Comparison of ENCODE assay signal across 1 cellular context in genomic region chr1:154977762-154978161, GRCh38.
TF ChIP-seq lines count a peak whose summit lies in the region.

No MANE protein-coding gene starts in this region.

TF ChIP-seq in K562, 482 proteins besides CTCF, POLR2A, EP300 and RAD21:
- peak; percentile 28; the same call in 1 of the 2 replicates for TF ChIP-seq SPI1 (IDR thresholded peaks at IDR 0.05; ENCODE audit: borderline replicate concordance, low read depth, low read length)
